8 cellular contexts compared by ENCODE assay signal in genomic region chr16:67528222-67528869, GRCh38. TPM values are rescaled to one million over a fixed set of nuclear protein-coding genes. Genes with fewer than 3 reads are reported as not detected.
A peak's percentile ranks its signal among the peaks of the same experiment; 100 is the strongest.
DNase-seq lines count a peak whose midpoint lies in the region; ATAC-seq, FAIRE-seq and TF ChIP-seq lines count a peak whose summit lies in the region.

RIPOR1 (plus strand) TSS chr16:67528829; CDS start chr16:67538447, 9,618 bp downstream.

- H2BK15ac ChIP-seq in IMR-90 (ENCODE audit: low read depth, low read length) = peak within 1 kb of the TSS; percentile 51; the same call in 1 of the 3 replicates

- peak within 1 kb of the TSS; percentile 84 for H3K56ac ChIP-seq in IMR-90 (ENCODE audit: extremely low read depth, insufficient read depth, low read length)

- H2AFZ ChIP-seq in IMR-90 (replicated peaks; ENCODE audit: low read length, poor library complexity) (peak within 1 kb of the TSS; percentile 98), endothelial cell of umbilical vein (ENCODE audit: low read depth, low read length) (peak within 1 kb of the TSS; percentile 80)

- no peaks in the 10 kb centered on the region for H3K9me3 Mint-ChIP-seq in activated CD8-positive, alpha-beta T cell treated with anti-CD3 and anti-CD28 coated beads for 36 hours

- H3K27ac ChIP-seq in IMR-90 (ENCODE audit: insufficient read depth, low read length) = peak within 1 kb of the TSS; percentile 88
- H3K27ac ChIP-seq in endothelial cell of umbilical vein (ENCODE audit: insufficient read depth, low read depth, low read length) = peak within 1 kb of the TSS; percentile 76
- peak within 1 kb of the TSS; percentile 60 for H3K27ac ChIP-seq in mesodermal cell (ENCODE audit: low read depth, low read length, severe bottlenecking)
- H3K27ac ChIP-seq in subcutaneous abdominal adipose tissue (ENCODE audit: low read depth, low read length) = peak within 1 kb of the TSS; percentile 93

- dilution Hi-C loops in IMR-90 (cut with HindIII; ENCODE audit: low sequenced_read_pairs, unreplicated experiment) (no loop called here), endothelial cell of umbilical vein (cut with MboI; ENCODE audit: extremely low pct_ligation_motif_present, low sequenced_read_pairs) (no loop called here)

- peak within 1 kb of the TSS; percentile 98 for H3K23ac ChIP-seq in IMR-90 (ENCODE audit: low read depth, low read length)

- H3K9me1 ChIP-seq in IMR-90 (ENCODE audit: insufficient read depth, low read length) (peaks cover 17% of the 10 kb centered on the region), endothelial cell of umbilical vein (replicated peaks; ENCODE audit: control insufficient read depth, extremely low read depth, insufficient read depth, low read length) (no peaks in the 10 kb centered on the region)

- in situ Hi-C loops in IMR-90 (cut with MboI; ENCODE audit: low sequenced_read_pairs) = loop anchor here (10.0 to 25.0 kb wide), 2 partner anchors 136 to 409 kb away; partner anchors contain the start of genes ACD, C16orf86, CTRL and ENKD1

- peaks cover 15% of the 10 kb centered on the region for H3K4me1 Mint-ChIP-seq in activated CD8-positive, alpha-beta T cell treated with anti-CD3 and anti-CD28 coated beads for 36 hours (ENCODE audit: low read depth)

- DNase-seq in GM03348 (ENCODE audit: low spot score) (peak; percentile 94), IMR-90 (no peak), endothelial cell of umbilical vein (ENCODE audit: low read depth, low spot score) (peak; percentile 21), NCI-H1105 treated with DMSO at 0.1 percent for 48 hours (lab: John Stamatoyannopoulos, UW) (no peak)
- DNase-seq in activated CD8-positive, alpha-beta T cell treated with anti-CD3 and anti-CD28 coated beads for 36 hours = peak; percentile 43

- peak within 1 kb of the TSS; percentile 74 for H2BK5ac ChIP-seq in IMR-90 (ENCODE audit: low read depth, low read length, poor library complexity, severe bottlenecking)

- peak within 1 kb of the TSS; percentile 80 for H4K91ac ChIP-seq in IMR-90 (ENCODE audit: insufficient read depth, low read depth, low read length)

- H3K27me3 ChIP-seq in IMR-90 (ENCODE audit: control insufficient read depth, insufficient read depth, low read length) (no peaks in the 10 kb centered on the region), endothelial cell of umbilical vein (ENCODE audit: control insufficient read depth in 2 of 2, insufficient read depth in 2 of 2, low read length in 2 of 2) (no peaks in the 10 kb centered on the region), subcutaneous abdominal adipose tissue (ENCODE audit: control insufficient read depth in 5 of 5, insufficient read depth in 4 of 5, low read length in 5 of 5) (no peaks in the 10 kb centered on the region)

- H3K9me3 ChIP-seq in IMR-90 (ENCODE audit: control insufficient read depth, insufficient read depth, low read length) = no peaks in the 10 kb centered on the region
- no peaks in the 10 kb centered on the region for H3K9me3 ChIP-seq in endothelial cell of umbilical vein (replicated peaks; ENCODE audit: control insufficient read depth, insufficient read depth, low read length)
- no peaks in the 10 kb centered on the region for H3K9me3 ChIP-seq in mesodermal cell (ENCODE audit: control insufficient read depth, low read length)
- no peaks in the 10 kb centered on the region for H3K9me3 ChIP-seq in subcutaneous abdominal adipose tissue (ENCODE audit: control insufficient read depth in 5 of 5, low read length in 5 of 5)

- TF ChIP-seq RAD21 in IMR-90 (IDR thresholded peaks at IDR 0.05; ENCODE audit: low read length) = no peak

- H4K20me1 ChIP-seq in IMR-90 (ENCODE audit: insufficient read depth, low read length) (peaks cover 30% of the 10 kb centered on the region), endothelial cell of umbilical vein (replicated peaks; ENCODE audit: control insufficient read depth, extremely low read depth, insufficient read depth, low read length) (no peaks in the 10 kb centered on the region)

- peak within 1 kb of the TSS; percentile 5 for H3K27ac Mint-ChIP-seq in activated CD8-positive, alpha-beta T cell treated with anti-CD3 and anti-CD28 coated beads for 36 hours

- H3K79me1 ChIP-seq in IMR-90 (ENCODE audit: low read depth in 1 of 2, low read length in 2 of 2) = peaks cover 27 to 38% of the 10 kb centered on the region in 2 experiments; a peak in 3 of 4 replicates

- ATAC-seq in IMR-90 (ENCODE audit: low read depth) (peak; percentile 63), GM18517 (IDR thresholded peaks at IDR 0.05; ENCODE audit: unreplicated experiment) (no peak)
- ATAC-seq in activated CD8-positive, alpha-beta T cell treated with anti-CD3 and anti-CD28 coated beads for 36 hours = peak; percentile 64

- TF ChIP-seq CTCF in IMR-90 (conservative IDR thresholded peaks at IDR 0.05; ENCODE audit: low read depth, low read length) (no peak), endothelial cell of umbilical vein (IDR thresholded peaks at IDR 0.05; ENCODE audit: extremely low read depth in 1 of 2, insufficient read depth in 1 of 2, low read depth in 1 of 2, low read length in 2 of 2) (no peak)
- TF ChIP-seq CTCF in activated CD8-positive, alpha-beta T cell treated with anti-CD3 and anti-CD28 coated beads for 36 hours (IDR thresholded peaks at IDR 0.05) = no peak

- H3K36me3 ChIP-seq in IMR-90 (ENCODE audit: control insufficient read depth, insufficient read depth, low read length) = no peaks in the 10 kb centered on the region
- no peaks in the 10 kb centered on the region for H3K36me3 ChIP-seq in endothelial cell of umbilical vein (ENCODE audit: control insufficient read depth in 2 of 2, extremely low read depth in 1 of 2, insufficient read depth in 2 of 2, low read length in 2 of 2)
- peaks cover 9% of the 10 kb centered on the region for H3K36me3 ChIP-seq in mesodermal cell (ENCODE audit: control insufficient read depth, insufficient read depth, low read length)
- no peaks in the 10 kb centered on the region for H3K36me3 ChIP-seq in subcutaneous abdominal adipose tissue (ENCODE audit: control insufficient read depth in 5 of 5, insufficient read depth in 5 of 5, low read length in 5 of 5)

- H3K14ac ChIP-seq in IMR-90 (replicated peaks; ENCODE audit: low read depth, low read length) = peak within 1 kb of the TSS; percentile 96

- peak within 1 kb of the TSS; percentile 68 for H3K4me3 Mint-ChIP-seq in activated CD8-positive, alpha-beta T cell treated with anti-CD3 and anti-CD28 coated beads for 36 hours

- peak; percentile 12 for FAIRE-seq in endothelial cell of umbilical vein (lab: Jason Lieb, UNC)

- H3K79me2 ChIP-seq in endothelial cell of umbilical vein (ENCODE audit: control insufficient read depth, insufficient read depth, low read length) = peaks cover 37% of the 10 kb centered on the region

- H3K4me1 ChIP-seq in IMR-90 (ENCODE audit: control insufficient read depth, insufficient read depth, low read length) (peaks cover 15% of the 10 kb centered on the region), endothelial cell of umbilical vein (ENCODE audit: control insufficient read depth, extremely low read depth, insufficient read depth, low read length) (peaks cover 15% of the 10 kb centered on the region), mesodermal cell (ENCODE audit: control insufficient read depth, insufficient read depth, low read length, poor library complexity, severe bottlenecking) (peaks cover 40% of the 10 kb centered on the region), subcutaneous abdominal adipose tissue (ENCODE audit: control insufficient read depth in 5 of 5, insufficient read depth in 5 of 5, low read length in 5 of 5) (peaks cover 3 to 50% (median 40%) of the 10 kb centered on the region in 5 donors)

- TF ChIP-seq POLR2A in IMR-90 (IDR thresholded peaks at IDR 0.05; ENCODE audit: low read depth, low read length) (no peak), endothelial cell of umbilical vein (IDR thresholded peaks at IDR 0.05; ENCODE audit: low read depth, low read length) (no peak)

- POLR2A ChIA-PET in IMR-90 (lab: Charles Lee; ENCODE audit: unreplicated experiment) (interaction anchor here (0.6 kb wide), 1 partner anchor 562 kb away, joined by 3 read pairs; no protein-coding TSS in a partner anchor), endothelial cell of umbilical vein (lab: Charles Lee) (interaction anchor here (1.2 kb wide), 1 partner anchor 9 kb away, joined by 6 read pairs; no protein-coding TSS in a partner anchor)
- POLR2A ChIA-PET in activated CD8-positive, alpha-beta T cell treated with anti-CD3 and anti-CD28 coated beads for 36 hours (lab: Charles Lee) = interaction anchor here (0.6 to 1.2 kb wide), 4 partner anchors 9 to 19 kb away, joined by 3 to 4 read pairs (median 4); no protein-coding TSS in a partner anchor

- no peaks in the 10 kb centered on the region for H3K36me3 Mint-ChIP-seq in activated CD8-positive, alpha-beta T cell treated with anti-CD3 and anti-CD28 coated beads for 36 hours (ENCODE audit: low read depth)

- H2BK20ac ChIP-seq in IMR-90 (ENCODE audit: low read depth, low read length) = peak within 1 kb of the TSS; percentile 10; the same call in 1 of the 2 replicates

- H3K4me3 ChIP-seq in IMR-90 (ENCODE audit: insufficient read depth, low read depth, low read length) = peak within 1 kb of the TSS; percentile 85
- peak within 1 kb of the TSS; percentile 55 to 85 (median 77) for H3K4me3 ChIP-seq in endothelial cell of umbilical vein (replicated peaks in 1 of 3; ENCODE audit: insufficient read depth in 1 of 3, low read depth in 1 of 3, low read length in 3 of 3)
- H3K4me3 ChIP-seq in mesodermal cell (ENCODE audit: extremely low read depth, insufficient read depth, low read length, poor library complexity, severe bottlenecking) = peak within 1 kb of the TSS; percentile 86
- H3K4me3 ChIP-seq in subcutaneous abdominal adipose tissue (ENCODE audit: low read depth in 1 of 5, low read length in 5 of 5) = peak within 1 kb of the TSS; percentile 84 to 94 (median 85)

- intact Hi-C loops in IMR-90 (cut with micrococcal nuclease) (loop anchor here (10.0 kb wide), 1 partner anchor 276 kb away; the partner anchor contains the start of genes RANBP10 and TSNAXIP1), endothelial cell of umbilical vein (cut with micrococcal nuclease) (loop anchor here (10.0 kb wide), 2 partner anchors 276 to 396 kb away; partner anchors contain the start of genes RANBP10 and TSNAXIP1)
- intact Hi-C loops in activated CD8-positive, alpha-beta T cell treated with anti-CD3 and anti-CD28 coated beads for 36 hours (cut with micrococcal nuclease) = no loop called here

- BruUV-seq in IMR-90 (replicated peaks; lab: Mats Ljungman, UMichigan) (no TSS peak), endothelial cell of umbilical vein (replicated peaks; lab: Mats Ljungman, UMichigan) (no TSS peak)

- WGBS in IMR-90 (ENCODE audit: extremely low coverage in 2 of 2, insufficient read length in 1 of 2), 2 experiments = 70% methylated on average over 4 of the region's 45 CpGs; no CpG with 5 or more reads in 1 of the 2 experiments
- WGBS in mesodermal cell (ENCODE audit: insufficient coverage in 2 of 2), 2 experiments = 35 to 50% methylated on average over 15 to 26 of the region's 45 CpGs

- peak within 1 kb of the TSS; percentile 90 for H4K5ac ChIP-seq in IMR-90 (ENCODE audit: low read depth, low read length)

- H3K27me3 Mint-ChIP-seq in activated CD8-positive, alpha-beta T cell treated with anti-CD3 and anti-CD28 coated beads for 36 hours = peaks cover 25% of the 10 kb centered on the region

- peak within 1 kb of the TSS; percentile 96 for H3K4ac ChIP-seq in IMR-90 (ENCODE audit: low read depth, low read length)

- H3K18ac ChIP-seq in IMR-90 (ENCODE audit: low read depth, low read length) = peak within 1 kb of the TSS; percentile 51

- H3K9ac ChIP-seq in IMR-90 (ENCODE audit: low read depth, low read length) (peak within 1 kb of the TSS; percentile 93), endothelial cell of umbilical vein (replicated peaks; ENCODE audit: extremely low read depth, insufficient read depth, low read length) (peak within 1 kb of the TSS; percentile 85), subcutaneous abdominal adipose tissue (ENCODE audit: low read length in 5 of 5) (peak within 1 kb of the TSS; percentile 87 to 97 (median 91))

- H3K4me2 ChIP-seq in IMR-90 (ENCODE audit: low read depth, low read length) = peak within 1 kb of the TSS; percentile 94
- peak within 1 kb of the TSS; percentile 96 for H3K4me2 ChIP-seq in endothelial cell of umbilical vein (ENCODE audit: insufficient read depth, low read length)

- H2AK5ac ChIP-seq in IMR-90 (ENCODE audit: low read depth, low read length) = peak within 1 kb of the TSS; percentile 98

- peak within 1 kb of the TSS; percentile 78 to 85 for H4K8ac ChIP-seq in IMR-90 (ENCODE audit: low read depth in 2 of 2, low read length in 2 of 2)

- CTCF ChIA-PET in IMR-90 (lab: Yijun Ruan, JAX) = no interaction called here
- CTCF ChIA-PET in activated CD8-positive, alpha-beta T cell treated with anti-CD3 and anti-CD28 coated beads for 36 hours (lab: Charles Lee) = interaction anchor here (1.1 to 11.4 kb wide), 7 partner anchors 6 to 136 kb away, joined by 3 to 135 read pairs (median 8); partner anchors contain the start of gene CARMIL2
- CTCF ChIA-PET in endothelial cell of umbilical vein (lab: Charles Lee) = interaction anchor here (0.5 to 3.0 kb wide), 9 partner anchors 7 to 306 kb away, joined by 3 to 35 read pairs (median 5); partner anchors contain the start of genes ATP6V0D1 and CARMIL2

- H2BK120ac ChIP-seq in IMR-90 (ENCODE audit: low read depth, low read length) = peak within 1 kb of the TSS; percentile 81

- H2AK9ac ChIP-seq in IMR-90 (replicated peaks; ENCODE audit: low read depth, low read length, poor library complexity) = peak within 1 kb of the TSS; percentile 86

RNA-seq across cellular contexts. Expression of gene RIPOR1, which starts in this region (rescaled TPM):
- 9.5 and 15.8 TPM in 2 replicates for total RNA-seq in IMR-90 (2012; rRNA removed)
- 33.0 and 41.3 TPM in 2 replicates for polyA plus RNA-seq in IMR-90 (2012; rRNA removed)
- polyA plus RNA-seq in IMR-90 (2012; cell fraction: cytosol; rRNA removed) = 26.4 and 33.2 TPM in 2 replicates
- 96.6 and 172 TPM in 2 replicates for polyA plus RNA-seq in IMR-90 (2012; cell fraction: nucleus; rRNA removed; ENCODE audit: low replicate concordance)
- 10 to 100 TPM; 15.7 to 20.0 TPM for total RNA-seq in activated CD8-positive, alpha-beta T cell treated with anti-CD3 and anti-CD28 coated beads for 36 hours
- 137 and 144 TPM in 2 replicates for total RNA-seq in endothelial cell of umbilical vein
- polyA plus RNA-seq in endothelial cell of umbilical vein = 41.6 and 45.3 TPM in 2 replicates
- 29.3 and 37.8 TPM in 2 replicates for polyA plus RNA-seq in endothelial cell of umbilical vein (2011; cell fraction: cytosol; rRNA removed)
- polyA plus RNA-seq in endothelial cell of umbilical vein (2011; cell fraction: nucleus; rRNA removed) = 161 and 168 TPM in 2 replicates
- 90.7 and 108 TPM in 2 replicates for polyA plus RNA-seq in endothelial cell of umbilical vein (2012)
- 46.1 and 61.3 TPM in 2 replicates for polyA minus RNA-seq in endothelial cell of umbilical vein
- polyA minus RNA-seq in endothelial cell of umbilical vein (2011; cell fraction: cytosol; rRNA and poly(A)+ RNA removed) = 23.0 TPM
- 49.3 and 63.4 TPM in 2 replicates for polyA minus RNA-seq in endothelial cell of umbilical vein (2011; cell fraction: nucleus; rRNA and poly(A)+ RNA removed)
- 63.3 TPM for polyA plus RNA-seq in mesodermal cell (2013, experiment 1 of 2)
- 57.3 TPM for polyA plus RNA-seq in mesodermal cell (2013, experiment 2 of 2)

Comparison
In these comparisons a context has a peak if more than half of its experiments do, and no peak if none do; other contexts are left out.
1. DNase-seq: peak in GM03348 (single experiment), activated CD8-positive, alpha-beta T cell treated with anti-CD3 and anti-CD28 coated beads for 36 hours (single experiment) and endothelial cell of umbilical vein (single experiment); none in IMR-90 (single experiment) and NCI-H1105 treated with DMSO at 0.1 percent for 48 hours (single experiment).
2. Peak in every context shown above with its lines, with median percentiles within 50 percentile points of each other: H3K27ac ChIP-seq, H3K4me3 ChIP-seq and H3K9ac ChIP-seq.